17 cellular contexts compared by ENCODE assay signal in the genomic region with DNA sequence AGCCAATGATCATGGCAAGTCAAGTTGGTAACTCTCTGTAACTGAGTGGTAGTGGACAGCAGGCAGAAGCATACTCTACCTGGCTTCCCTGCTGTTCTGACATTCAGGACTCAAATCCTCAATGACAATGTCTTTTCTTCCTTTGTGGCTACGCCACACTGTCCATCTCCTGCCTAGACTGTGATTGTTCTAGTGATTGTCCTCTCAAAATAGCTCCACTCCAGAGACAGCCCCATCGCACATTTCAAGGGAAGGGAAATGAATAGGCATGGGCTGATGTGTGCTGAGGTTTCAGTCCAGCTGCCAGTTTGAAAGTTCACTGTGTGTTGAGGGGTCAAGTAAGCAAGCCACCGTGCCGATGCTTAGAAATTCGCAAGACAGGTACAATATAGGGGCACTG.
A peak's percentile ranks its signal among the peaks of the same experiment; 100 is the strongest.
DNase-seq lines count a peak whose midpoint lies in the region; ATAC-seq, FAIRE-seq and TF ChIP-seq lines count a peak whose summit lies in the region.
"Had no signal": no experiment of that assay in that cellular context is flagged by ENCODE, and none has a peak within 500 bp of the region (broad histone marks: within the 10 kb centered on the region; RNA-seq: fewer than 3 reads in every experiment).

No MANE protein-coding gene starts in this region.

- H3K36me3 ChIP-seq in heart left ventricle (peaks cover 0 to 21% (median 0%) of the 10 kb centered on the region in 9 donors), K562 (ENCODE audit: control insufficient read depth, insufficient read depth, low read length) (no peaks in the 10 kb centered on the region)

- no peak for TF ChIP-seq CTCF in heart left ventricle (IDR thresholded peaks at IDR 0.05)
- no peak for TF ChIP-seq CTCF in K562 (IDR thresholded peaks at IDR 0.05 in 2 of 3, conservative IDR thresholded peaks at IDR 0.05 in 1 of 3; ENCODE audit: insufficient read depth in 2 of 3, low read depth in 1 of 3, low read length in 3 of 3)

- BruUV-seq in K562 (replicated peaks; lab: Mats Ljungman, UMichigan): no TSS peak

- DNase-seq in heart left ventricle (no peak), left cardiac atrium (no peak), K562 (ENCODE audit: extremely low read depth in 1 of 4, low spot score in 3 of 4) (no peak), left ventricle myocardium superior (no peak), NCI-H2029 treated with DMSO at 0.1 percent for 48 hours (lab: John Stamatoyannopoulos, UW) (no peak), amniotic stem cell (lab: John Stamatoyannopoulos, UW) (no peak), GM12891 (ENCODE audit: insufficient read length, low spot score) (no peak)
- DNase-seq: CD4-positive, alpha-beta T cell; GOT3; H9 had no signal

- POLR2A ChIA-PET in K562 (lab: Yijun Ruan, JAX): no interaction called here

- in situ Hi-C loops in K562 (cut with MboI): no loop called here

- no peak for TF ChIP-seq RAD21 in K562 (CRISPR knock-in tag; conservative IDR thresholded peaks at IDR 0.05 in 1 of 2, IDR thresholded peaks at IDR 0.05 in 1 of 2)

- H3K4me2 ChIP-seq in K562 (ENCODE audit: insufficient read depth, low read length): no peak overlapping the region

- no peak overlapping the region for H3K9ac ChIP-seq in K562 (ENCODE audit: insufficient read depth in 1 of 2, low read depth in 2 of 2, low read length in 2 of 2)

- peak in 3 of 4 donors; percentile 27 to 57 (median 55) for ATAC-seq in heart left ventricle
- no peak for ATAC-seq in left cardiac atrium
- ATAC-seq in K562: no peak
- peak; percentile 72 for ATAC-seq in left ventricle myocardium superior

- H3K4me1 ChIP-seq in heart left ventricle (peaks cover 0 to 42% (median 4%) of the 10 kb centered on the region in 12 donors), K562 (replicated peaks in 1 of 2; ENCODE audit: control insufficient read depth in 2 of 2, insufficient read depth in 2 of 2, low read length in 2 of 2) (no peaks in the 10 kb centered on the region)
- H3K4me1 ChIP-seq: Caco-2 had no signal

- H2AFZ ChIP-seq in K562 (ENCODE audit: low read depth, low read length): no peak overlapping the region

- FAIRE-seq in K562 (lab: Jason Lieb, UNC): peak; percentile 49
- FAIRE-seq in GM12891 (lab: Jason Lieb, UNC): no peak
- FAIRE-seq: A204.1, D721Med, G401.6, GM12892, GM18507 had no signal

- H3K27me3 ChIP-seq in heart left ventricle (no peaks in the 10 kb centered on the region), K562 (ENCODE audit: control insufficient read depth in 2 of 2, insufficient read depth in 2 of 2, low read length in 2 of 2) (no peaks in the 10 kb centered on the region)

- TF ChIP-seq EP300 in K562 (IDR thresholded peaks at IDR 0.05; ENCODE audit: low read length): no peak

- H3K9me3 ChIP-seq in heart left ventricle (no peaks in the 10 kb centered on the region), K562 (replicated peaks; ENCODE audit: control insufficient read depth, insufficient read depth, low read depth, low read length) (no peaks in the 10 kb centered on the region)
- H3K9me3 ChIP-seq: Caco-2 had no signal

- CTCF ChIA-PET in K562 (lab: Yijun Ruan, JAX; ENCODE audit: low intra/inter-chr PET ratio): no interaction called here

- TF ChIP-seq POLR2A in heart left ventricle (IDR thresholded peaks at IDR 0.05): no peak
- TF ChIP-seq POLR2A in K562 (conservative IDR thresholded peaks at IDR 0.05): no peak
- TF ChIP-seq POLR2A in GM12891 (IDR thresholded peaks at IDR 0.05; ENCODE audit: low read depth, low read length): no peak

- intact Hi-C loops in heart left ventricle (cut with DNase I): no loop called here
- intact Hi-C loops in left cardiac atrium (cut with DNase I): no loop called here
- intact Hi-C loops in K562 (cut with micrococcal nuclease): no loop called here
- intact Hi-C loops in left ventricle myocardium superior (cut with micrococcal nuclease): no loop called here

- H3K27ac ChIP-seq in heart left ventricle (no peak overlapping the region), K562 (ENCODE audit: extremely low read depth, low read depth, low read length) (no peak overlapping the region)
- H3K27ac ChIP-seq: C4-2B had no signal

- WGBS in heart left ventricle, 4 donors: 49 to 73% (median 69%) methylated on average over 5 of the region's 5 CpGs
- 4% methylated on average over 5 of the region's 5 CpGs for WGBS in K562 (ENCODE audit: insufficient coverage, low coverage, missing lambda C conversion rate)

- H4K20me1 ChIP-seq in K562 (replicated peaks; ENCODE audit: control insufficient read depth, insufficient read depth, low read length): no peaks in the 10 kb centered on the region

- no peaks in the 10 kb centered on the region for H3K79me2 ChIP-seq in K562 (ENCODE audit: control insufficient read depth, insufficient read depth, low read length)

- H3K9me1 ChIP-seq in K562 (ENCODE audit: control insufficient read depth, insufficient read depth, low read length): no peaks in the 10 kb centered on the region

- no peak overlapping the region for H3K4me3 ChIP-seq in heart left ventricle
- H3K4me3 ChIP-seq in K562: no peak overlapping the region

TF ChIP-seq in K562, 482 proteins besides CTCF, POLR2A, EP300 and RAD21:
- TF ChIP-seq ARID2 (IDR thresholded peaks at IDR 0.05): no peak
- no peak for TF ChIP-seq HDAC1 (IDR thresholded peaks at IDR 0.05)
- TF ChIP-seq FOXJ3 (CRISPR knock-in tag; IDR thresholded peaks at IDR 0.05): no peak
- TF ChIP-seq ZNF785 (CRISPR knock-in tag; IDR thresholded peaks at IDR 0.05): no peak
- TF ChIP-seq ARNT (IDR thresholded peaks at IDR 0.05): no peak

TF ChIP-seq in GM12891, 5 proteins besides CTCF, POLR2A, EP300 and RAD21:
- no peak for TF ChIP-seq POLR2AphosphoS5 (IDR thresholded peaks at IDR 0.05; ENCODE audit: low read depth, low read length)
- TF ChIP-seq TAF1 (IDR thresholded peaks at IDR 0.05; ENCODE audit: low read depth, low read length): no peak
- TF ChIP-seq PAX5 (IDR thresholded peaks at IDR 0.05; ENCODE audit: insufficient read depth, low read length, severe bottlenecking): no peak
- TF ChIP-seq POU2F2 (IDR thresholded peaks at IDR 0.05; ENCODE audit: low read depth, low read length): no peak

Comparison
In these comparisons a context has a peak if more than half of its experiments do, and no peak if none do; other contexts are left out.
1. ATAC-seq: peak in heart left ventricle (3 of 4) and left ventricle myocardium superior (single experiment); none in left cardiac atrium (0 of 2) and K562 (single experiment).